Comparison of ENCODE assay signal across 26 cellular contexts in genomic region chr2:100029460-100029859, GRCh38.
DNase-seq lines count a peak whose midpoint lies in the region; ATAC-seq and TF ChIP-seq lines count a peak whose summit lies in the region.
"Had no signal": no experiment of that assay in that cellular context is flagged by ENCODE, and none has a peak within 500 bp of the region (broad histone marks: within the 10 kb centered on the region; RNA-seq: fewer than 3 reads in every experiment).

No MANE protein-coding gene starts in this region.

- H4K20me1 ChIP-seq in PC-3 (ENCODE audit: low read length) = no peaks in the 10 kb centered on the region

- H3K4me3 ChIP-seq in left ventricle myocardium inferior (no peak overlapping the region), right atrium auricular region (no peak overlapping the region), PC-3 (ENCODE audit: low read length) (no peak overlapping the region), fibroblast of mammary gland (ENCODE audit: control insufficient read depth, low read depth, low read length) (no peak overlapping the region), BE2C (ENCODE audit: low read depth, low read length) (no peak overlapping the region), lower leg skin (ENCODE audit: low read depth, poor library complexity, severe bottlenecking) (no peak overlapping the region)
- H3K4me3 ChIP-seq: BLaER1 treated with 17β-estradiol and CSF1 and Interleukin-3, amounts not matched to agents 10 nM and 100 nM; GM12878; skin epidermis; upper lobe of left lung had no signal

- H3K9me3 ChIP-seq in left ventricle myocardium inferior (replicated peaks) (peaks cover 12% of the 10 kb centered on the region), right atrium auricular region (no peaks in the 10 kb centered on the region), PC-3 (ENCODE audit: low read length) (no peaks in the 10 kb centered on the region), BE2C (no peaks in the 10 kb centered on the region)
- H3K9me3 ChIP-seq: upper lobe of left lung had no signal

- H3K4me2 ChIP-seq in PC-3 (ENCODE audit: low read length) = no peak overlapping the region
- H3K4me2 ChIP-seq: BLaER1 treated with 17β-estradiol and CSF1 and Interleukin-3, amounts not matched to agents 10 nM and 100 nM had no signal

- DNase-seq in left ventricle myocardium inferior = no peak
- DNase-seq in right atrium auricular region (ENCODE audit: low spot score) = no peak
- DNase-seq in PC-3 = no peak
- DNase-seq in fibroblast of mammary gland (ENCODE audit: low read depth) = no peak
- no peak for DNase-seq in BE2C
- DNase-seq in lower leg skin (ENCODE audit: low spot score in 2 of 2) = no peak
- DNase-seq: activated CD4-positive, alpha-beta T cell treated with anti-CD3 and anti-CD28 coated beads, Interleukin-2, amount 50 U/mL, for 1 hour; activated CD8-positive, alpha-beta memory T cell treated with anti-CD3 and anti-CD28 coated beads, Interleukin-2, amount 50 U/mL, for 48 hours; activated effector memory CD4-positive, alpha-beta T cell treated with anti-CD3 and anti-CD28 coated beads, Interleukin-2, amount 50 U/mL, for 16 hours; activated naive CD8-positive, alpha-beta T cell treated with anti-CD3 and anti-CD28 coated beads, Interleukin-2, amount 50 U/mL, for 24 hours; GOT3; KBM-7; MV-4-11; NCI-H1930; NCI-H226; NCI-H774; SIG-M5; stimulated activated CD4-positive, alpha-beta T cell treated with anti-CD3 and anti-CD28 coated beads, Interleukin-4, amount 100 ng/mL, for 1 hour; T-helper 17 cell; upper lobe of left lung had no signal

- intact Hi-C loops in left ventricle myocardium inferior (cut with micrococcal nuclease) = no loop called here
- intact Hi-C loops in PC-3 (cut with micrococcal nuclease) = no loop called here
- intact Hi-C loops in lower leg skin (cut with DNase I; ENCODE audit: low total_unique reads) = no loop called here

- H3K79me2 ChIP-seq in PC-3 (ENCODE audit: low read length) = no peaks in the 10 kb centered on the region

- no peak overlapping the region for H3K9ac ChIP-seq in PC-3 (ENCODE audit: low read length)
- H3K9ac ChIP-seq: BLaER1 treated with 17β-estradiol and CSF1 and Interleukin-3, amounts not matched to agents 10 nM and 100 nM had no signal

- H3K27ac ChIP-seq in left ventricle myocardium inferior (replicated peaks) (no peak overlapping the region), right atrium auricular region (no peak overlapping the region), PC-3 (ENCODE audit: low read length) (no peak overlapping the region)
- H3K27ac ChIP-seq: BLaER1 treated with 17β-estradiol and CSF1 and Interleukin-3, amounts not matched to agents 10 nM and 100 nM; skin epidermis; upper lobe of left lung had no signal

- BruUV-seq in PC-3 (replicated peaks; lab: Mats Ljungman, UMichigan) = no TSS peak

- H3K36me3 ChIP-seq in left ventricle myocardium inferior (no peaks in the 10 kb centered on the region), right atrium auricular region (no peaks in the 10 kb centered on the region), PC-3 (ENCODE audit: low read depth, low read length) (no peaks in the 10 kb centered on the region), BE2C (no peaks in the 10 kb centered on the region)
- H3K36me3 ChIP-seq: upper lobe of left lung had no signal

- H3K27me3 ChIP-seq in left ventricle myocardium inferior (ENCODE audit: low read depth) = no peaks in the 10 kb centered on the region
- no peaks in the 10 kb centered on the region for H3K27me3 ChIP-seq in right atrium auricular region
- no peaks in the 10 kb centered on the region for H3K27me3 ChIP-seq in PC-3 (ENCODE audit: low read length)
- no peaks in the 10 kb centered on the region for H3K27me3 ChIP-seq in BE2C
- H3K27me3 ChIP-seq: BLaER1 treated with 17β-estradiol and CSF1 and Interleukin-3, amounts not matched to agents 10 nM and 100 nM; upper lobe of left lung had no signal

- 91% methylated on average over 6 of the region's 6 CpGs for WGBS in lower leg skin, 2 donors

- no peaks in the 10 kb centered on the region for H3K4me1 ChIP-seq in left ventricle myocardium inferior
- H3K4me1 ChIP-seq in right atrium auricular region = no peaks in the 10 kb centered on the region
- H3K4me1 ChIP-seq in PC-3 (ENCODE audit: insufficient read depth, low read length) = peaks cover 13% of the 10 kb centered on the region
- H3K4me1 ChIP-seq in BE2C = no peaks in the 10 kb centered on the region
- H3K4me1 ChIP-seq: BLaER1 treated with 17β-estradiol and CSF1 and Interleukin-3, amounts not matched to agents 10 nM and 100 nM; upper lobe of left lung had no signal

- POLR2A ChIA-PET in PC-3 (lab: Charles Lee; ENCODE audit: unreplicated experiment) = no interaction called here

- ATAC-seq in PC-3 (no peak), HG03280 (IDR thresholded peaks at IDR 0.05; ENCODE audit: unreplicated experiment) (no peak), HG02610 (IDR thresholded peaks at IDR 0.05; ENCODE audit: unreplicated experiment) (no peak)
- ATAC-seq: activated naive CD8-positive, alpha-beta T cell treated with anti-CD3 and anti-CD28 coated beads, Interleukin-2, amount 50 U/mL, for 24 hours; GM12878; left lobe of liver; T-helper 17 cell had no signal

- no peak overlapping the region for H2AFZ ChIP-seq in PC-3 (ENCODE audit: low read length)

- TF ChIP-seq POLR2A in lower leg skin (IDR thresholded peaks at IDR 0.05) = no peak

- no peaks in the 10 kb centered on the region for H3F3A ChIP-seq in PC-3 (ENCODE audit: low read length, unreplicated experiment)

- CTCF ChIA-PET in PC-3 (lab: Charles Lee) = no interaction called here

- no peaks in the 10 kb centered on the region for H3K9me2 ChIP-seq in PC-3 (replicated peaks; ENCODE audit: low read length)

- peak; percentile 9 for TF ChIP-seq CTCF in left ventricle myocardium inferior (IDR thresholded peaks at IDR 0.05; ENCODE audit: borderline replicate concordance)
- no peak for TF ChIP-seq CTCF in right atrium auricular region (IDR thresholded peaks at IDR 0.05)
- peak; percentile 53; the same call in 1 of the 2 replicates for TF ChIP-seq CTCF in PC-3 (conservative IDR thresholded peaks at IDR 0.05; ENCODE audit: low read depth, low read length)
- peak; percentile 9 for TF ChIP-seq CTCF in fibroblast of mammary gland (conservative IDR thresholded peaks at IDR 0.05; ENCODE audit: control insufficient read depth, insufficient read depth, low read depth, low read length)
- no peak for TF ChIP-seq CTCF in BE2C (IDR thresholded peaks at IDR 0.05; ENCODE audit: low read depth, low read length)
- TF ChIP-seq CTCF in lower leg skin (IDR thresholded peaks at IDR 0.05) = no peak

Comparison
In these comparisons a context has a peak if more than half of its experiments do, and no peak if none do; other contexts are left out.
1. CTCF ChIP-seq: peak in left ventricle myocardium inferior (single experiment), PC-3 (single experiment) and fibroblast of mammary gland (single experiment); none in right atrium auricular region (0 of 2), BE2C (single experiment) and lower leg skin (0 of 3).